ENCODE assay signal across 19 cellular contexts in the genomic region with DNA sequence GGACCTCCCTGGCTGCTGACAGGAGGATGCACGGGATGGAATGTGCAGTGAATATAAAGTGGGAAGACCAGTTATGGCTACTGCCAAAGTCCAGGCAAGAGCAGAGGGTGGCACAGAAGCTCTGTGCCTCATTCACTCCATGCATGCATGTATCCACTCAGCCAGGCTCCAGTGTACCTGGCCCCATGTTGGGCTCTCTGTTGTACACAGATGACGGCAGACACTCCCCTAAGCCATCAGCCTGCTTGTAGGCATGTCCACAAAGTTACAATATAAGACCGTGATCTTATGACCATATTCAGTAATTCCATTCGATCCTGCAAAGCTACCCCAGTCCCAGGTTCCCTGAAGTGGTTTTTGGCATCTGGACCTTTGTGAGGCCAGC.
DNase-seq lines count a peak whose midpoint lies in the region; ATAC-seq and TF ChIP-seq lines count a peak whose summit lies in the region.
"Had no signal": no experiment of that assay in that cellular context is flagged by ENCODE, and none has a peak within 500 bp of the region (broad histone marks: within the 10 kb centered on the region; RNA-seq: fewer than 3 reads in every experiment).

No MANE protein-coding gene starts in this region.

- H3K9me3 ChIP-seq in neuronal stem cell (replicated peaks in 1 of 2; ENCODE audit: control insufficient read depth in 2 of 2, insufficient read depth in 1 of 2, low read depth in 1 of 2, low read length in 2 of 2), result peaks cover 0 to 2% of the 10 kb centered on the region in 2 donors

- H3K4me3 Mint-ChIP-seq in activated CD4-positive, alpha-beta memory T cell treated with anti-CD3 and anti-CD28 coated beads, Interleukin-2, amount 10 ng/mL, durations not matched to agents 7 days and 5 days, result no peak overlapping the region
- no peak overlapping the region for H3K4me3 Mint-ChIP-seq in activated CD4-positive, alpha-beta memory T cell treated with anti-CD3 and anti-CD28 coated beads for 36 hours
- no peak overlapping the region for H3K4me3 Mint-ChIP-seq in osteocyte (ENCODE audit: unreplicated experiment)
- H3K4me3 Mint-ChIP-seq: CD8-positive, alpha-beta T cell had no signal

- H3K4me3 ChIP-seq in dorsolateral prefrontal cortex (no peak overlapping the region), neuronal stem cell (ENCODE audit: low read length in 2 of 2) (no peak overlapping the region)

- no peak overlapping the region for H4K91ac ChIP-seq in neuronal stem cell (ENCODE audit: low read depth, low read length, poor library complexity)

- no CpG with 5 or more reads among the region's 4 CpGs for WGBS in neuronal stem cell (ENCODE audit: extremely low coverage in 2 of 2, insufficient read length in 2 of 2, insufficient replicate concordance in 1 of 2), 2 donors

- H3K36me3 Mint-ChIP-seq in activated CD4-positive, alpha-beta memory T cell treated with anti-CD3 and anti-CD28 coated beads, Interleukin-2, amount 10 ng/mL, durations not matched to agents 7 days and 5 days (ENCODE audit: low read depth), result peaks cover 84% of the 10 kb centered on the region
- H3K36me3 Mint-ChIP-seq in activated CD4-positive, alpha-beta memory T cell treated with anti-CD3 and anti-CD28 coated beads for 36 hours, result peaks cover 22% of the 10 kb centered on the region
- peaks cover 2% of the 10 kb centered on the region for H3K36me3 Mint-ChIP-seq in osteocyte (ENCODE audit: unreplicated experiment)

- no peaks in the 10 kb centered on the region for H3K4me1 ChIP-seq in neuronal stem cell (ENCODE audit: control insufficient read depth in 2 of 2, insufficient read depth in 1 of 2, low read depth in 1 of 2, low read length in 2 of 2)

- no peak overlapping the region for H3K4ac ChIP-seq in neuronal stem cell (ENCODE audit: low read length)

- H2AK5ac ChIP-seq in neuronal stem cell (ENCODE audit: low read depth, low read length), result peak overlapping the region; percentile 24

- H3K4me1 Mint-ChIP-seq in activated CD4-positive, alpha-beta memory T cell treated with anti-CD3 and anti-CD28 coated beads, Interleukin-2, amount 10 ng/mL, durations not matched to agents 7 days and 5 days, result peaks cover 71% of the 10 kb centered on the region
- peaks cover 62% of the 10 kb centered on the region for H3K4me1 Mint-ChIP-seq in activated CD4-positive, alpha-beta memory T cell treated with anti-CD3 and anti-CD28 coated beads for 36 hours (ENCODE audit: low read depth)
- peaks cover 7% of the 10 kb centered on the region for H3K4me1 Mint-ChIP-seq in osteocyte (ENCODE audit: unreplicated experiment)

- H3K27me3 ChIP-seq in dorsolateral prefrontal cortex (no peaks in the 10 kb centered on the region), neuronal stem cell (ENCODE audit: control insufficient read depth in 3 of 3, insufficient read depth in 3 of 3, low read depth in 1 of 3, low read length in 3 of 3) (no peaks in the 10 kb centered on the region)

- no peak overlapping the region for H2BK120ac ChIP-seq in neuronal stem cell (ENCODE audit: low read depth, low read length)

- peaks cover 2% of the 10 kb centered on the region for H3K9me3 Mint-ChIP-seq in activated CD4-positive, alpha-beta memory T cell treated with anti-CD3 and anti-CD28 coated beads, Interleukin-2, amount 10 ng/mL, durations not matched to agents 7 days and 5 days
- no peaks in the 10 kb centered on the region for H3K9me3 Mint-ChIP-seq in activated CD4-positive, alpha-beta memory T cell treated with anti-CD3 and anti-CD28 coated beads for 36 hours
- H3K9me3 Mint-ChIP-seq in osteocyte (ENCODE audit: unreplicated experiment), result no peaks in the 10 kb centered on the region

- no peak overlapping the region for H2BK5ac ChIP-seq in neuronal stem cell (ENCODE audit: low read length)

- no peak for DNase-seq in activated CD4-positive, alpha-beta memory T cell treated with anti-CD3 and anti-CD28 coated beads, Interleukin-2, amount 10 ng/mL, durations not matched to agents 7 days and 5 days
- no peak for DNase-seq in activated CD4-positive, alpha-beta memory T cell treated with anti-CD3 and anti-CD28 coated beads for 36 hours
- DNase-seq in dorsolateral prefrontal cortex, result no peak
- no peak for DNase-seq in neuronal stem cell (ENCODE audit: low spot score)
- DNase-seq in NCI-H2171 (lab: John Stamatoyannopoulos, UW), result no peak
- DNase-seq in osteocyte (ENCODE audit: extremely low spot score, unreplicated experiment), result no peak
- DNase-seq in NCI-H345 treated with DMSO at 0.1 percent for 48 hours (lab: John Stamatoyannopoulos, UW; ENCODE audit: unreplicated experiment), result no peak
- DNase-seq: 8988T; CD8-positive, alpha-beta T cell; H7; IMR-90; Kasumi-1; MM.1S; NCI-H1092 treated with DMSO at 0.1 percent for 48 hours; NCI-H1694; NCI-H446; NCI-H69; NK-92 treated with Interleukin-12 subunit alpha and Interleukin-12 subunit beta, amount 100 ng/mL, for 24 hours had no signal

- peak overlapping the region; percentile 45 for H3K18ac ChIP-seq in neuronal stem cell (ENCODE audit: low read length)

- CTCF ChIA-PET in activated CD4-positive, alpha-beta memory T cell treated with anti-CD3 and anti-CD28 coated beads, Interleukin-2, amount 10 ng/mL, durations not matched to agents 7 days and 5 days (lab: Charles Lee), result no interaction called here
- CTCF ChIA-PET in activated CD4-positive, alpha-beta memory T cell treated with anti-CD3 and anti-CD28 coated beads for 36 hours (lab: Charles Lee), result interaction anchor here (1.2 kb wide), 1 partner anchor 53 kb away, joined by 5 read pairs; no protein-coding TSS in a partner anchor

- peaks cover 3% of the 10 kb centered on the region for H3K79me1 ChIP-seq in neuronal stem cell (ENCODE audit: low read depth, low read length)

- intact Hi-C loops in activated CD4-positive, alpha-beta memory T cell treated with anti-CD3 and anti-CD28 coated beads for 36 hours (cut with micrococcal nuclease), result no loop called here
- intact Hi-C loops in dorsolateral prefrontal cortex (cut with DNase I), result no loop called here

- H3K9ac ChIP-seq in neuronal stem cell (ENCODE audit: low read depth, low read length, poor library complexity), result no peak overlapping the region

- POLR2A ChIA-PET in activated CD4-positive, alpha-beta memory T cell treated with anti-CD3 and anti-CD28 coated beads, Interleukin-2, amount 10 ng/mL, durations not matched to agents 7 days and 5 days (lab: Charles Lee), result interaction anchor here (1.6 kb wide), 1 partner anchor 116 kb away, joined by 4 read pairs; no protein-coding TSS in a partner anchor
- POLR2A ChIA-PET in activated CD4-positive, alpha-beta memory T cell treated with anti-CD3 and anti-CD28 coated beads for 36 hours (lab: Charles Lee), result no interaction called here

- H2BK12ac ChIP-seq in neuronal stem cell (ENCODE audit: low read length), result no peak overlapping the region

- H3K27me3 Mint-ChIP-seq in activated CD4-positive, alpha-beta memory T cell treated with anti-CD3 and anti-CD28 coated beads, Interleukin-2, amount 10 ng/mL, durations not matched to agents 7 days and 5 days, result no peaks in the 10 kb centered on the region
- H3K27me3 Mint-ChIP-seq in activated CD4-positive, alpha-beta memory T cell treated with anti-CD3 and anti-CD28 coated beads for 36 hours, result no peaks in the 10 kb centered on the region
- H3K27me3 Mint-ChIP-seq in osteocyte (ENCODE audit: unreplicated experiment), result no peaks in the 10 kb centered on the region

- H4K8ac ChIP-seq in neuronal stem cell (ENCODE audit: low read depth, low read length), result no peak overlapping the region

- no peak for ATAC-seq in HG02763 (IDR thresholded peaks at IDR 0.05; ENCODE audit: unreplicated experiment)
- ATAC-seq: CD8-positive, alpha-beta T cell had no signal

- H3K27ac Mint-ChIP-seq in activated CD4-positive, alpha-beta memory T cell treated with anti-CD3 and anti-CD28 coated beads, Interleukin-2, amount 10 ng/mL, durations not matched to agents 7 days and 5 days, result peak overlapping the region; percentile 35
- H3K27ac Mint-ChIP-seq in activated CD4-positive, alpha-beta memory T cell treated with anti-CD3 and anti-CD28 coated beads for 36 hours, result no peak overlapping the region
- H3K27ac Mint-ChIP-seq in osteocyte (ENCODE audit: unreplicated experiment), result no peak overlapping the region

- peak overlapping the region; percentile 6 for H3K23ac ChIP-seq in neuronal stem cell (ENCODE audit: low read depth, low read length, poor library complexity)

- H2AFZ ChIP-seq in neuronal stem cell (ENCODE audit: low read length), result no peak overlapping the region

- no peak overlapping the region for H3K14ac ChIP-seq in neuronal stem cell (ENCODE audit: low read length)

- H3K4me2 ChIP-seq in neuronal stem cell (ENCODE audit: insufficient read depth, low read length, poor library complexity, severe bottlenecking), result no peak overlapping the region

- peaks cover 0 to 73% of the 10 kb centered on the region in 2 donors for H3K36me3 ChIP-seq in neuronal stem cell (replicated peaks in 1 of 2; ENCODE audit: control insufficient read depth in 2 of 2, insufficient read depth in 2 of 2, low read length in 2 of 2)

- no peak overlapping the region for H2BK15ac ChIP-seq in neuronal stem cell (ENCODE audit: low read length)

- peak overlapping the region in 58 of 59 donors; percentile 3 to 100 (median 96) for H3K27ac ChIP-seq in dorsolateral prefrontal cortex
- H3K27ac ChIP-seq in neuronal stem cell (replicated peaks; ENCODE audit: low read length), result no peak overlapping the region

- TF ChIP-seq CTCF in dorsolateral prefrontal cortex (IDR thresholded peaks at IDR 0.05 in 54 of 56, conservative IDR thresholded peaks at IDR 0.05 in 2 of 56; ENCODE audit: low read depth in 1 of 56, partially characterized antibody in 56 of 56), result no peak
- no peak for TF ChIP-seq CTCF in osteocyte (IDR thresholded peaks at IDR 0.05)
